In genomic region chr12:102061556-102062418, GRCh38 we compare ENCODE assay signal across 8 cellular contexts. TPM values are rescaled to one million over a fixed set of nuclear protein-coding genes. Genes with fewer than 3 reads are reported as not detected.
DNase-seq lines count a peak whose midpoint lies in the region; ATAC-seq and FAIRE-seq lines count a peak whose summit lies in the region.

Gene WASHC3, minus strand, starts transcription at chr12:102061991. Its CDS starts 29 bp downstream, at chr12:102061962.

- no peaks in the 10 kb centered on the region for H3K9me3 ChIP-seq in KOPT-K1 (ENCODE audit: insufficient read depth, low read length, poor library complexity, severe bottlenecking)
- no peaks in the 10 kb centered on the region for H3K9me3 ChIP-seq in muscle layer of colon (ENCODE audit: low read length)

- peak within 1 kb of the TSS; percentile 75 to 83 for H3K4me3 ChIP-seq in muscle layer of colon (ENCODE audit: low read depth in 1 of 2, low read length in 2 of 2)

- peaks cover 15% of the 10 kb centered on the region for H3K27me3 Mint-ChIP-seq in activated T-cell treated with anti-CD3 and anti-CD28 coated beads, Interleukin-2, amount 50 U/mL, for 72 hours (ENCODE audit: low read depth)

- H3K27ac Mint-ChIP-seq in activated T-cell treated with anti-CD3 and anti-CD28 coated beads, Interleukin-2, amount 50 U/mL, for 72 hours, result peak within 1 kb of the TSS; percentile 88

- FAIRE-seq in RCC 7860 (lab: Jason Lieb, UNC), result peak; percentile 78

- H3K9me3 Mint-ChIP-seq in activated T-cell treated with anti-CD3 and anti-CD28 coated beads, Interleukin-2, amount 50 U/mL, for 72 hours, result no peaks in the 10 kb centered on the region

- DNase-seq in DMS79 (lab: John Stamatoyannopoulos, UW) (peak; percentile 88), RCC 7860 (ENCODE audit: low spot score) (peak; percentile 69)
- peak; percentile 96 for DNase-seq in activated T-cell treated with anti-CD3 and anti-CD28 coated beads, Interleukin-2, amount 50 U/mL, for 72 hours
- DNase-seq in stimulated activated CD8-positive, alpha-beta memory T cell treated with anti-CD3 and anti-CD28 coated beads, Interleukin-7, amount 100 ng/mL, for 24 hours (ENCODE audit: low read depth), result peak; percentile 89

- peaks cover 9 to 13% of the 10 kb centered on the region in 2 donors for H3K36me3 Mint-ChIP-seq in activated T-cell treated with anti-CD3 and anti-CD28 coated beads, Interleukin-2, amount 50 U/mL, for 72 hours (ENCODE audit: insufficient read depth in 2 of 2)

- peaks cover 56% of the 10 kb centered on the region for H3K4me1 Mint-ChIP-seq in activated T-cell treated with anti-CD3 and anti-CD28 coated beads, Interleukin-2, amount 50 U/mL, for 72 hours (ENCODE audit: low read depth)

- peak within 1 kb of the TSS; percentile 94 to 96 for H3K4me3 Mint-ChIP-seq in activated T-cell treated with anti-CD3 and anti-CD28 coated beads, Interleukin-2, amount 50 U/mL, for 72 hours

- H3K27ac ChIP-seq in KOPT-K1 (ENCODE audit: low read depth, low read length, poor library complexity, severe bottlenecking) (peak within 1 kb of the TSS; percentile 84), muscle layer of colon (ENCODE audit: low read depth, low read length) (peak within 1 kb of the TSS; percentile 93)

- no peaks in the 10 kb centered on the region for H3K27me3 ChIP-seq in muscle layer of colon (ENCODE audit: control insufficient read depth in 1 of 2, insufficient read depth in 2 of 2, low read length in 2 of 2)

- H3K36me3 ChIP-seq in KOPT-K1 (ENCODE audit: insufficient read depth, low read length), result peaks cover 6% of the 10 kb centered on the region; the same call in 1 of the 2 replicates
- H3K36me3 ChIP-seq in muscle layer of colon (ENCODE audit: insufficient read depth, low read length), result peaks cover 5% of the 10 kb centered on the region

- H3K9ac ChIP-seq in muscle layer of colon (ENCODE audit: low read length), result peak within 1 kb of the TSS; percentile 67

- peak; percentile 95 for ATAC-seq in GM21786 (IDR thresholded peaks at IDR 0.05; ENCODE audit: unreplicated experiment)
- ATAC-seq in activated T-cell treated with anti-CD3 and anti-CD28 coated beads, Interleukin-2, amount 50 U/mL, for 72 hours (replicated peaks in 1 of 2), result peak; percentile 83 to 86
- peak; percentile 97 for ATAC-seq in esophagus mucosa

- H3K4me1 ChIP-seq in muscle layer of colon (ENCODE audit: insufficient read depth, low read length), result no peaks in the 10 kb centered on the region

RNA-seq across cellular contexts. Expression of gene WASHC3, which starts in this region (rescaled TPM):
- 10 to 100 TPM; 56.6 to 66.1 TPM for total RNA-seq in activated T-cell treated with anti-CD3 and anti-CD28 coated beads, Interleukin-2, amount 50 U/mL, for 72 hours
- 30.1 TPM for total RNA-seq in esophagus mucosa

Comparison
In these comparisons a context has a peak if more than half of its experiments do, and no peak if none do; other contexts are left out.
1. Peak in every context shown above with its lines: DNase-seq, ATAC-seq, H3K4me3 ChIP-seq and H3K27ac ChIP-seq.